In genomic region chr2:203673933-203674332, GRCh38 we compare ENCODE assay signal across 8 cellular contexts. TPM values are rescaled to one million over a fixed set of nuclear protein-coding genes. Genes with fewer than 3 reads are reported as not detected.
DNase-seq lines count a peak whose midpoint lies in the region; ATAC-seq, FAIRE-seq and TF ChIP-seq lines count a peak whose summit lies in the region.

No MANE protein-coding gene starts in this region.

- H4K20me1 ChIP-seq in MM.1S (ENCODE audit: insufficient read depth, low read length), result no peaks in the 10 kb centered on the region

- no peak for TF ChIP-seq POLR2A in H54 (IDR thresholded peaks at IDR 0.05; ENCODE audit: low read depth, low read length)

- H3K9ac ChIP-seq in MM.1S (ENCODE audit: low read length), result peak overlapping the region; percentile 70

- peaks cover 12% of the 10 kb centered on the region for H3F3A ChIP-seq in MM.1S (ENCODE audit: insufficient read depth, low read length)

- ATAC-seq in GM18868 (IDR thresholded peaks at IDR 0.05; ENCODE audit: unreplicated experiment) (peak; percentile 99), omental fat pad (ENCODE audit: low FRiP score) (no peak)

- TF ChIP-seq CTCF in MM.1S (IDR thresholded peaks at IDR 0.05; ENCODE audit: low read length), result no peak
- no peak for TF ChIP-seq CTCF in choroid plexus epithelial cell (conservative IDR thresholded peaks at IDR 0.05; ENCODE audit: low read depth, low read length)
- TF ChIP-seq CTCF in omental fat pad (IDR thresholded peaks at IDR 0.05), result no peak

- no peak overlapping the region for H2AFZ ChIP-seq in MM.1S (ENCODE audit: low read length)

- H3K79me2 ChIP-seq in MM.1S (ENCODE audit: low read length), result no peaks in the 10 kb centered on the region

- H3K9me2 ChIP-seq in MM.1S (replicated peaks; ENCODE audit: insufficient read depth, low read length), result no peaks in the 10 kb centered on the region

- no peaks in the 10 kb centered on the region for H3K27me3 ChIP-seq in MM.1S (replicated peaks; ENCODE audit: insufficient read depth, low read length)

- no peaks in the 10 kb centered on the region for H3K36me3 ChIP-seq in MM.1S (replicated peaks; ENCODE audit: insufficient read depth, low read length)

- H3K27ac ChIP-seq in MM.1S (ENCODE audit: low read length), result peak overlapping the region; percentile 98

- H3K4me2 ChIP-seq in MM.1S (ENCODE audit: low read depth, low read length), result peak overlapping the region; percentile 73

- H3K9me3 ChIP-seq in MM.1S (replicated peaks; ENCODE audit: insufficient read depth, low read length), result no peaks in the 10 kb centered on the region

- peak overlapping the region; percentile 35 for H3K4me3 ChIP-seq in MM.1S (ENCODE audit: low read length)
- H3K4me3 ChIP-seq in choroid plexus epithelial cell (ENCODE audit: low read depth, low read length), result no peak overlapping the region

- no peak for DNase-seq in H54 (ENCODE audit: insufficient read length, low spot score)
- DNase-seq in MM.1S, result peak; percentile 96
- peak; percentile 46 for DNase-seq in choroid plexus epithelial cell (ENCODE audit: low read depth)
- DNase-seq in NCI-H2196 treated with DMSO at 0.1 percent for 48 hours (lab: John Stamatoyannopoulos, UW; ENCODE audit: unreplicated experiment), result no peak
- DNase-seq in omental fat pad (ENCODE audit: low spot score), result no peak
- DNase-seq in NCI-H187 treated with DMSO at 0.1 percent for 48 hours (lab: John Stamatoyannopoulos, UW), result no peak
- DNase-seq in DMS114 treated with DMSO at 0.1 percent for 48 hours (lab: John Stamatoyannopoulos, UW; ENCODE audit: unreplicated experiment), result no peak

- peaks cover 29% of the 10 kb centered on the region for H3K4me1 ChIP-seq in MM.1S (ENCODE audit: low read length)

- peak; percentile 73 for FAIRE-seq in H54 (lab: Jason Lieb, UNC)

RNA-seq across cellular contexts. Expression of gene CD28, which starts 32.5 kb away (rescaled TPM):
- 10 to 100 TPM in 1 of 4 donors, 1 to 10 TPM in 3; 1.6 to 16.3 (median 6.0) TPM for total RNA-seq in omental fat pad

Comparison
In these comparisons a context has a peak if more than half of its experiments do, and no peak if none do; other contexts are left out.
1. DNase-seq: peak in MM.1S (single experiment) and choroid plexus epithelial cell (single experiment); none in H54 (single experiment), NCI-H2196 treated with DMSO at 0.1 percent for 48 hours (single experiment), omental fat pad (single experiment), NCI-H187 treated with DMSO at 0.1 percent for 48 hours (single experiment) and DMS114 treated with DMSO at 0.1 percent for 48 hours (single experiment).